Comparison of ENCODE assay signal across 19 cellular contexts in genomic region chr7:6278749-6279310, GRCh38. TPM values are rescaled to one million over a fixed set of nuclear protein-coding genes. Genes with fewer than 3 reads are reported as not detected.
DNase-seq lines count a peak whose midpoint lies in the region; ATAC-seq, FAIRE-seq and TF ChIP-seq lines count a peak whose summit lies in the region.
"Had no signal": no experiment of that assay in that cellular context is flagged by ENCODE, and none has a peak within 500 bp of the region (broad histone marks: within the 10 kb centered on the region; RNA-seq: fewer than 3 reads in every experiment).

No MANE protein-coding gene starts in this region.

- H3K9ac ChIP-seq in Karpas-422 (ENCODE audit: low read length) (no peak overlapping the region), GM12878 (ENCODE audit: control insufficient read depth, insufficient read depth, low read length) (no peak overlapping the region), MM.1S (ENCODE audit: low read length) (no peak overlapping the region)

- no peak for TF ChIP-seq RAD21 in GM12878 (IDR thresholded peaks at IDR 0.05; ENCODE audit: insufficient read depth, low read depth, low read length)

- no peak for FAIRE-seq in GM12878 (lab: Jason Lieb, UNC)
- FAIRE-seq: GM19239, HTR-8/SVneo had no signal

- in situ Hi-C loops in GM12878 (cut with MboI): no loop called here

- H2AFZ ChIP-seq in Karpas-422 (ENCODE audit: low read length) (no peak overlapping the region), GM12878 (ENCODE audit: control insufficient read depth, low read depth, low read length) (no peak overlapping the region), MM.1S (ENCODE audit: low read length) (no peak overlapping the region)

- POLR2A ChIA-PET in GM12878 (lab: Charles Lee): no interaction called here

- SMC1A ChIA-PET in GM12878 (lab: Charles Lee; ENCODE audit: uncharacterized antibody, unreplicated experiment): interaction anchor here (1.5 kb wide), 1 partner anchor 9 kb away, joined by 4 read pairs; no protein-coding TSS in a partner anchor

- H3K9me2 ChIP-seq in Karpas-422 (replicated peaks; ENCODE audit: insufficient read depth, low read length) (no peaks in the 10 kb centered on the region), MM.1S (replicated peaks; ENCODE audit: insufficient read depth, low read length) (no peaks in the 10 kb centered on the region)

- CTCF ChIA-PET in GM12878 (lab: Yijun Ruan, JAX): no interaction called here

- ATAC-seq in GM12878 (no peak), GM21526 (IDR thresholded peaks at IDR 0.05; ENCODE audit: low FRiP score, unreplicated experiment) (no peak)

- no TSS peak for BruUV-seq in GM12878 (replicated peaks; lab: Mats Ljungman, UMichigan)

- no peak overlapping the region for H3K4me3 ChIP-seq in AG10803 (ENCODE audit: low read length)
- H3K4me3 ChIP-seq in Karpas-422 (ENCODE audit: low read length): no peak overlapping the region
- H3K4me3 ChIP-seq in GM12878: no peak overlapping the region
- H3K4me3 ChIP-seq in MM.1S (ENCODE audit: low read length): no peak overlapping the region
- H3K4me3 ChIP-seq: Peyer's patch had no signal

- no peak overlapping the region for H3K27ac ChIP-seq in Karpas-422 (ENCODE audit: low read length)
- H3K27ac ChIP-seq in GM12878 (ENCODE audit: control insufficient read depth, insufficient read depth): no peak overlapping the region
- H3K27ac ChIP-seq in MM.1S (ENCODE audit: low read length): no peak overlapping the region
- H3K27ac ChIP-seq: Peyer's patch had no signal

- no peaks in the 10 kb centered on the region for H3F3A ChIP-seq in MM.1S (ENCODE audit: insufficient read depth, low read length)

- no peaks in the 10 kb centered on the region for H3K79me2 ChIP-seq in Karpas-422 (ENCODE audit: low read length)
- H3K79me2 ChIP-seq in GM12878 (ENCODE audit: control insufficient read depth, insufficient read depth, low read length): no peaks in the 10 kb centered on the region
- no peaks in the 10 kb centered on the region for H3K79me2 ChIP-seq in MM.1S (ENCODE audit: low read length)

- DNase-seq in AG10803 (ENCODE audit: low read depth) (peak; percentile 38), Karpas-422 (peak; percentile 33), GM12878 (ENCODE audit: low read depth, low spot score) (no peak), mesenteric fat pad (ENCODE audit: low spot score) (peak; percentile 12), MM.1S (no peak), NK-92 (lab: John Stamatoyannopoulos, UW; ENCODE audit: unreplicated experiment) (no peak), HUDEP-2 (lab: John Stamatoyannopoulos, UW; ENCODE audit: unreplicated experiment in 76 of 76) (no peak)
- DNase-seq: DMS 273 treated with DMSO at 0.1 percent for 48 hours, H9, KBM-7, NCI-H1048, NCI-H1436 treated with DMSO at 0.1 percent for 48 hours, NCI-H2081, NCI-H510A treated with DMSO at 0.1 percent for 48 hours, SHP77 treated with DMSO at 0.1 percent for 48 hours had no signal

- H4K20me1 ChIP-seq in Karpas-422 (ENCODE audit: insufficient read depth, low read depth, low read length) (no peaks in the 10 kb centered on the region), GM12878 (ENCODE audit: control insufficient read depth, insufficient read depth) (no peaks in the 10 kb centered on the region), MM.1S (ENCODE audit: insufficient read depth, low read length) (no peaks in the 10 kb centered on the region)

- H3K4me2 ChIP-seq in Karpas-422 (ENCODE audit: low read depth, low read length, poor library complexity, severe bottlenecking): no peak overlapping the region
- no peak overlapping the region for H3K4me2 ChIP-seq in GM12878 (ENCODE audit: control insufficient read depth, insufficient read depth)
- H3K4me2 ChIP-seq in MM.1S (ENCODE audit: low read depth, low read length): no peak overlapping the region

- no peak for TF ChIP-seq EP300 in GM12878 (IDR thresholded peaks at IDR 0.05; ENCODE audit: borderline replicate concordance in 1 of 2, control insufficient read depth in 1 of 2, low read depth in 2 of 2, low read length in 2 of 2)

- RAD21 ChIA-PET in GM12878 (lab: Charles Lee; ENCODE audit: unreplicated experiment): no interaction called here

- TF ChIP-seq CTCF in AG10803 (conservative IDR thresholded peaks at IDR 0.05; ENCODE audit: low read length): no peak
- no peak for TF ChIP-seq CTCF in GM12878 (IDR thresholded peaks at IDR 0.05 in 2 of 3, conservative IDR thresholded peaks at IDR 0.05 in 1 of 3; ENCODE audit: control insufficient read depth in 2 of 3, extremely low read depth in 1 of 3, insufficient read depth in 1 of 3, low read depth in 3 of 3, low read length in 3 of 3)
- TF ChIP-seq CTCF in MM.1S (IDR thresholded peaks at IDR 0.05; ENCODE audit: low read length): no peak

- 60% methylated on average over 9 of the region's 9 CpGs for WGBS in GM12878 (ENCODE audit: insufficient coverage, insufficient replicate concordance, low lambda C conversion rate, missing lambda C conversion rate)

- no peaks in the 10 kb centered on the region for H3K9me3 ChIP-seq in Karpas-422 (ENCODE audit: low read length)
- H3K9me3 ChIP-seq in GM12878 (replicated peaks; ENCODE audit: control insufficient read depth, insufficient read depth, low read length): no peaks in the 10 kb centered on the region
- H3K9me3 ChIP-seq in MM.1S (replicated peaks; ENCODE audit: insufficient read depth, low read length): no peaks in the 10 kb centered on the region
- H3K9me3 ChIP-seq: Peyer's patch had no signal

- intact Hi-C loops in GM12878 (cut with micrococcal nuclease; ENCODE audit: unreplicated experiment): no loop called here

- H3K4me1 ChIP-seq in Karpas-422 (ENCODE audit: low read length) (no peaks in the 10 kb centered on the region), GM12878 (ENCODE audit: control insufficient read depth, insufficient read depth, low read length) (no peaks in the 10 kb centered on the region), MM.1S (ENCODE audit: low read length) (no peaks in the 10 kb centered on the region)

- TF ChIP-seq POLR2A in GM12878 (IDR thresholded peaks at IDR 0.05; ENCODE audit: low read depth, low read length): no peak

- no peaks in the 10 kb centered on the region for H3K36me3 ChIP-seq in Karpas-422 (ENCODE audit: insufficient read depth, low read length)
- no peaks in the 10 kb centered on the region for H3K36me3 ChIP-seq in GM12878 (ENCODE audit: control insufficient read depth in 2 of 2, insufficient read depth in 2 of 2, low read length in 1 of 2)
- H3K36me3 ChIP-seq in MM.1S (replicated peaks; ENCODE audit: insufficient read depth, low read length): no peaks in the 10 kb centered on the region
- H3K36me3 ChIP-seq: Peyer's patch had no signal

- H3K27me3 ChIP-seq in Karpas-422 (ENCODE audit: low read length) (no peaks in the 10 kb centered on the region), GM12878 (replicated peaks in 1 of 2; ENCODE audit: control insufficient read depth in 2 of 2, insufficient read depth in 2 of 2, low read length in 1 of 2) (no peaks in the 10 kb centered on the region), MM.1S (replicated peaks; ENCODE audit: insufficient read depth, low read length) (no peaks in the 10 kb centered on the region)
- H3K27me3 ChIP-seq: Peyer's patch had no signal

TF ChIP-seq in GM12878, 131 proteins besides CTCF, POLR2A, EP300 and RAD21:
- TF ChIP-seq E4F1 (IDR thresholded peaks at IDR 0.05; ENCODE audit: borderline replicate concordance, partially characterized antibody): no peak
- peak; percentile 38; the same call in 1 of the 2 replicates for TF ChIP-seq SMARCA5 (IDR thresholded peaks at IDR 0.05)
- no peak for TF ChIP-seq CBX5 (IDR thresholded peaks at IDR 0.05; ENCODE audit: low read depth)

RNA-seq across cellular contexts. Expression of gene CYTH3, which starts 6.4 kb away (rescaled TPM):
- total RNA-seq in Karpas-422 (2014; rRNA removed; shearing (Covaris generic); ENCODE audit: low replicate concordance): 3.0 and 3.5 TPM in 2 replicates
- 68.4 and 72.9 TPM in 2 replicates for total RNA-seq in GM12878 (2013; cell fraction: nucleolus; rRNA removed)
- total RNA-seq in GM12878 (2014; rRNA removed) (16.7 and 19.8 TPM in 2 replicates), GM12878 (2014; rRNA removed; fragmentation: Illumina TruSeq; extraction: Trizol) (12.9 and 13.1 TPM in 2 replicates), GM12878 (2021) (20.8 and 23.9 TPM in 2 replicates), mesenteric fat pad (36.1 TPM)
- polyA plus RNA-seq in GM12878 (2011; ENCODE audit: low read depth): 7.7 TPM
- polyA plus RNA-seq in GM12878 (2011; rRNA removed) (16.1 and 28.2 TPM in 2 replicates), GM12878 (2014; fragmentation: Illumina TruSeq; extraction: Trizol) (12.2 and 16.6 TPM in 2 replicates), GM12878 (2014; fragmentation: Nextera tagmentation; extraction: Ambion mirVana) (1 to 10 TPM in 1 of 2 experiments, under 1 TPM in 1; 0.45 to 1.4 TPM), GM12878 (2014; rRNA removed) (27.4 and 32.3 TPM in 2 replicates), GM12878 (2016; fragmentation: Nextera tagmentation; extraction: Ambion mirVana) (10 to 100 TPM; 13.8 to 14.8 TPM)
- polyA plus RNA-seq in GM12878 (2011; cell fraction: cytosol; rRNA removed): 21.5 and 26.0 TPM in 2 replicates
- polyA plus RNA-seq in GM12878 (2011; cell fraction: nucleus; rRNA removed): 69.2 and 77.0 TPM in 2 replicates
- polyA plus RNA-seq in GM12878 (2012): 14.2 and 17.9 TPM in 2 replicates
- 12.1 and 17.7 TPM in 2 replicates for polyA minus RNA-seq in GM12878 (2011; rRNA and poly(A)+ RNA removed)
- polyA minus RNA-seq in GM12878 (2011; cell fraction: cytosol; rRNA and poly(A)+ RNA removed): 6.7 TPM in 2 replicates
- 18.3 and 25.9 TPM in 2 replicates for polyA minus RNA-seq in GM12878 (2011; cell fraction: nucleus; rRNA and poly(A)+ RNA removed)

Comparison
In these comparisons a context has a peak if more than half of its experiments do, and no peak if none do; other contexts are left out.
1. DNase-seq: peak in AG10803 (single experiment), Karpas-422 (single experiment) and mesenteric fat pad (single experiment); none in GM12878 (single experiment), MM.1S (single experiment), NK-92 (single experiment) and HUDEP-2 (0 of 76).